In the genomic region with DNA sequence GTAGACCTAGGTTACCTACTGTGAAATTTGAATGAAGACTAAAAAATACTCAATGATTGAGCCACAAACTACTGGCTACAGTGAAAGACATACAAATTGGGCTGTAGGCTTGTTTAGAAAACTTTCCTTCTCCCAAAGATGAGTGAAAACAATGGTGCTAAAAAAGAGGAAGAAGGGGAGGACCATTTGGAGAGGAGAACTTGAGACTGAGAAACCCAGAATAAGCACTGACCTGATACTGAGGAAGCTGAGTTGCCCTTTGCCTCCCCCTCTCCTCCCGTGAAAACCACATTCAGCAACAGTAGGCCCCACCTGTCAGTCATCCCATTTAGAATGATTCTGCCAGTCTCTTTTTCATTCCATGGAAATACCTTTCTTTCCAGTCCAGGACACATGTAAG, we compare ENCODE assay signal across 24 cellular contexts.
"Had no signal": no experiment of that assay in that cellular context is flagged by ENCODE, and none has a peak within 500 bp of the region (broad histone marks: within the 10 kb centered on the region; RNA-seq: fewer than 3 reads in every experiment).

No MANE protein-coding gene starts in this region.

- H3K4me3 ChIP-seq: esophagus muscularis mucosa, gastrocnemius medialis, hepatocyte, lung, psoas muscle, right lobe of liver, spleen, tibial artery, upper lobe of left lung, uterus had no signal

- H3K27me3 ChIP-seq: esophagus muscularis mucosa, gastrocnemius medialis, hepatocyte, right lobe of liver, spleen, tibial artery, upper lobe of left lung, uterus had no signal

- H3K27ac ChIP-seq: epithelial cell of prostate, esophagus muscularis mucosa, gastrocnemius medialis, hepatocyte, psoas muscle, right lobe of liver, spleen, tibial artery, upper lobe of left lung, uterus had no signal

- H3K4me1 ChIP-seq: esophagus muscularis mucosa, gastrocnemius medialis, psoas muscle, right lobe of liver, spleen, tibial artery, upper lobe of left lung, uterus had no signal

- H3K36me3 ChIP-seq: esophagus muscularis mucosa, gastrocnemius medialis, right lobe of liver, spleen, tibial artery, upper lobe of left lung, uterus had no signal

- DNase-seq: effector memory CD8-positive, alpha-beta T cell; gastrocnemius medialis; glutamatergic neuron; kidney; left cardiac atrium; left ventricle myocardium superior; mesendoderm; naive thymus-derived CD4-positive, alpha-beta T cell; nephron progenitor cell; psoas muscle; retina; right lobe of liver; spleen; stimulated activated CD4-positive, alpha-beta T cell treated with anti-CD3 and anti-CD28 coated beads, Interleukin-15, amount 100 ng/mL, for 24 hours; stimulated activated CD4-positive, alpha-beta T cell treated with anti-CD3 and anti-CD28 coated beads, Interleukin-1b, Interleukin-23, amount 100 ng/mL, for 48 hours; stimulated activated CD4-positive, alpha-beta T cell treated with anti-CD3 and anti-CD28 coated beads, Interleukin-4, amount 100 ng/mL, for 24 hours; tibial artery; upper lobe of left lung; uterus had no signal

- H3K9me3 ChIP-seq: esophagus muscularis mucosa, gastrocnemius medialis, psoas muscle, right lobe of liver, tibial artery, upper lobe of left lung, uterus had no signal

- ATAC-seq: effector memory CD8-positive, alpha-beta T cell; gastrocnemius medialis; left cardiac atrium; left ventricle myocardium superior; naive thymus-derived CD4-positive, alpha-beta T cell; psoas muscle; right lobe of liver; stimulated activated memory B cell treated with anti-CD40 and anti-IgM and Interleukin-4, amounts not matched to agents 10 μg/mL and 1 μg/mL and 100 μg/mL, for 72 hours had no signal
